In genomic region chr2:242031481-242032019, GRCh38 we compare ENCODE assay signal across 10 cellular contexts.
A peak's percentile ranks its signal among the peaks of the same experiment; 100 is the strongest.
DNase-seq lines count a peak whose midpoint lies in the region; ATAC-seq and TF ChIP-seq lines count a peak whose summit lies in the region.
"Had no signal": no experiment of that assay in that cellular context is flagged by ENCODE, and none has a peak within 500 bp of the region (broad histone marks: within the 10 kb centered on the region; RNA-seq: fewer than 3 reads in every experiment).

No MANE protein-coding gene starts in this region.

- CTCF ChIA-PET in CD4-positive, alpha-beta memory T cell (lab: Charles Lee; ENCODE audit: partially characterized antibody) = interaction anchor here (1.1 to 4.8 kb wide), 3 partner anchors 9 to 81 kb away, joined by 3 to 27 read pairs (median 4); no protein-coding TSS in a partner anchor
- CTCF ChIA-PET in naive thymus-derived CD4-positive, alpha-beta T cell (lab: Charles Lee) = no interaction called here

- no peak for TF ChIP-seq CTCF in WERI-Rb-1 (IDR thresholded peaks at IDR 0.05; ENCODE audit: low read depth, low read length)

- H3K9me3 ChIP-seq in CD4-positive, alpha-beta memory T cell (ENCODE audit: control insufficient read depth in 1 of 2, low read length in 2 of 2) = no peaks in the 10 kb centered on the region
- no peaks in the 10 kb centered on the region for H3K9me3 ChIP-seq in SK-N-MC (ENCODE audit: low read depth, low read length)
- peaks cover 0 to 5% (median 0%) of the 10 kb centered on the region in 3 experiments for H3K9me3 ChIP-seq in naive thymus-derived CD4-positive, alpha-beta T cell (ENCODE audit: control insufficient read depth in 2 of 3, low read length in 3 of 3)
- no peaks in the 10 kb centered on the region for H3K9me3 ChIP-seq in WERI-Rb-1 (ENCODE audit: severe bottlenecking)
- H3K9me3 ChIP-seq: suprapubic skin had no signal

- peak overlapping the region in 1 of 2 donors; percentile 47 for H3K4me3 ChIP-seq in CD4-positive, alpha-beta memory T cell (ENCODE audit: low read length in 2 of 2)
- H3K4me3 ChIP-seq in SK-N-MC (no peak overlapping the region; the same call in 1 of the 2 replicates), WERI-Rb-1 (ENCODE audit: low read depth, low read length) (no peak overlapping the region)
- peak overlapping the region; percentile 85 for H3K4me3 ChIP-seq in naive thymus-derived CD4-positive, alpha-beta T cell (ENCODE audit: low read length)
- H3K4me3 ChIP-seq: suprapubic skin had no signal

- peaks cover under 1 to 2% of the 10 kb centered on the region in 2 donors for H3K27me3 Mint-ChIP-seq in CD4-positive, alpha-beta memory T cell
- H3K27me3 Mint-ChIP-seq in activated naive CD8-positive, alpha-beta T cell = no peaks in the 10 kb centered on the region
- H3K27me3 Mint-ChIP-seq in naive thymus-derived CD4-positive, alpha-beta T cell = peaks cover 0 to 47% (median 0%) of the 10 kb centered on the region in 5 donors

- peaks cover 10 to 32% of the 10 kb centered on the region in 2 donors for H3K36me3 Mint-ChIP-seq in CD4-positive, alpha-beta memory T cell
- peaks cover 20% of the 10 kb centered on the region for H3K36me3 Mint-ChIP-seq in activated naive CD8-positive, alpha-beta T cell
- peaks cover 0 to 50% (median 36%) of the 10 kb centered on the region in 5 donors for H3K36me3 Mint-ChIP-seq in naive thymus-derived CD4-positive, alpha-beta T cell

- H3K36me3 ChIP-seq in CD4-positive, alpha-beta memory T cell (ENCODE audit: insufficient read depth, low read length) = no peaks in the 10 kb centered on the region
- H3K36me3 ChIP-seq in SK-N-MC (ENCODE audit: insufficient read depth, low read length) (no peaks in the 10 kb centered on the region), WERI-Rb-1 (no peaks in the 10 kb centered on the region)
- H3K36me3 ChIP-seq in naive thymus-derived CD4-positive, alpha-beta T cell (ENCODE audit: control insufficient read depth in 2 of 3, insufficient read depth in 3 of 3, low read length in 3 of 3) = peaks cover 0 to 20% (median 0%) of the 10 kb centered on the region in 3 experiments
- H3K36me3 ChIP-seq: suprapubic skin had no signal

- DNase-seq in CD4-positive, alpha-beta memory T cell = peak; percentile 75 to 82 (median 79)
- DNase-seq in SK-N-MC (ENCODE audit: low read depth, low spot score) (peak; percentile 8), DMS79 treated with DMSO at 0.1 percent for 48 hours (lab: John Stamatoyannopoulos, UW) (no peak), WERI-Rb-1 (no peak), NCI-H774 (lab: John Stamatoyannopoulos, UW) (no peak), cerebellar cortex (ENCODE audit: low spot score) (no peak)
- DNase-seq in naive thymus-derived CD4-positive, alpha-beta T cell = peak in 8 of 9 donors; percentile 60 to 86 (median 81)

- H3K27me3 ChIP-seq in CD4-positive, alpha-beta memory T cell (ENCODE audit: insufficient read depth, low read length) = no peaks in the 10 kb centered on the region
- H3K27me3 ChIP-seq in naive thymus-derived CD4-positive, alpha-beta T cell (ENCODE audit: control insufficient read depth in 2 of 2, insufficient read depth in 2 of 2, low read length in 2 of 2) = peaks cover 0 to 4% of the 10 kb centered on the region in 2 donors
- no peaks in the 10 kb centered on the region for H3K27me3 ChIP-seq in WERI-Rb-1 (ENCODE audit: insufficient read depth, low read depth, severe bottlenecking)

- peak; percentile 93 for ATAC-seq in naive thymus-derived CD4-positive, alpha-beta T cell

- H3K9me3 Mint-ChIP-seq in CD4-positive, alpha-beta memory T cell = peaks cover 0 to 4% (median 0%) of the 10 kb centered on the region in 8 donors
- peaks cover 5% of the 10 kb centered on the region for H3K9me3 Mint-ChIP-seq in activated naive CD8-positive, alpha-beta T cell (ENCODE audit: low read depth)
- H3K9me3 Mint-ChIP-seq in naive thymus-derived CD4-positive, alpha-beta T cell = peaks cover 0 to 48% (median 11%) of the 10 kb centered on the region in 11 donors
- H3K9me3 Mint-ChIP-seq: dendritic cell treated with granulocyte-macrophage colony-stimulating factor and Interleukin-4, amounts not matched to agents 40 ng/mL and 50 ng/mL, for 4 days had no signal

- H3K4me1 ChIP-seq in CD4-positive, alpha-beta memory T cell (ENCODE audit: insufficient read depth, low read length) = peaks cover 41% of the 10 kb centered on the region
- H3K4me1 ChIP-seq in naive thymus-derived CD4-positive, alpha-beta T cell (ENCODE audit: control insufficient read depth in 2 of 2, insufficient read depth in 2 of 2, low read length in 2 of 2) = peaks cover 21 to 24% of the 10 kb centered on the region in 2 donors
- H3K4me1 ChIP-seq: suprapubic skin had no signal

- POLR2A ChIA-PET in CD4-positive, alpha-beta memory T cell (lab: Charles Lee; ENCODE audit: partially characterized antibody) = interaction anchor here (0.7 to 2.9 kb wide), 4 partner anchors 9 to 81 kb away, joined by 3 to 17 read pairs (median 4); no protein-coding TSS in a partner anchor
- POLR2A ChIA-PET in naive thymus-derived CD4-positive, alpha-beta T cell (lab: Charles Lee) = interaction anchor here (0.7 to 1.8 kb wide), 6 partner anchors 9 to 72 kb away, joined by 3 to 6 read pairs (median 4); no protein-coding TSS in a partner anchor

- H3K9ac ChIP-seq in SK-N-MC (ENCODE audit: insufficient read length) = no peak overlapping the region

- intact Hi-C loops in CD4-positive, alpha-beta memory T cell (cut with micrococcal nuclease) = loop anchor here (2.0 to 5.0 kb wide), 3 partner anchors 21 to 64 kb away; no protein-coding TSS in a partner anchor
- intact Hi-C loops in naive thymus-derived CD4-positive, alpha-beta T cell (cut with micrococcal nuclease) = loop anchor here (1.0 to 5.0 kb wide), 6 partner anchors 46 to 149 kb away; no protein-coding TSS in a partner anchor

- peak overlapping the region; percentile 81 to 98 (median 95) for H3K27ac Mint-ChIP-seq in CD4-positive, alpha-beta memory T cell
- H3K27ac Mint-ChIP-seq in activated naive CD8-positive, alpha-beta T cell = peak overlapping the region; percentile 79
- peak overlapping the region; percentile 80 to 98 (median 93) for H3K27ac Mint-ChIP-seq in naive thymus-derived CD4-positive, alpha-beta T cell
- H3K27ac Mint-ChIP-seq: dendritic cell treated with granulocyte-macrophage colony-stimulating factor and Interleukin-4, amounts not matched to agents 40 ng/mL and 50 ng/mL, for 4 days had no signal

- peak overlapping the region; percentile 30 for H3K27ac ChIP-seq in CD4-positive, alpha-beta memory T cell (ENCODE audit: low read depth, low read length)
- no peak overlapping the region for H3K27ac ChIP-seq in SK-N-MC
- peak overlapping the region; percentile 67 for H3K27ac ChIP-seq in naive thymus-derived CD4-positive, alpha-beta T cell (ENCODE audit: low read depth, low read length)
- no peak overlapping the region for H3K27ac ChIP-seq in WERI-Rb-1
- H3K27ac ChIP-seq: suprapubic skin had no signal

- peak overlapping the region; percentile 85 to 98 (median 94) for H3K4me3 Mint-ChIP-seq in CD4-positive, alpha-beta memory T cell
- H3K4me3 Mint-ChIP-seq in activated naive CD8-positive, alpha-beta T cell = peak overlapping the region; percentile 91
- peak overlapping the region; percentile 88 to 96 (median 92) for H3K4me3 Mint-ChIP-seq in naive thymus-derived CD4-positive, alpha-beta T cell
- H3K4me3 Mint-ChIP-seq: dendritic cell treated with granulocyte-macrophage colony-stimulating factor and Interleukin-4, amounts not matched to agents 40 ng/mL and 50 ng/mL, for 4 days had no signal

- peaks cover 41 to 66% (median 54%) of the 10 kb centered on the region in 4 donors for H3K4me1 Mint-ChIP-seq in CD4-positive, alpha-beta memory T cell
- H3K4me1 Mint-ChIP-seq in activated naive CD8-positive, alpha-beta T cell (ENCODE audit: low read depth) = peaks cover 48% of the 10 kb centered on the region
- H3K4me1 Mint-ChIP-seq in naive thymus-derived CD4-positive, alpha-beta T cell = peaks cover 18 to 70% (median 65%) of the 10 kb centered on the region in 7 donors

Comparison
In these comparisons a context has a peak if more than half of its experiments do, and no peak if none do; other contexts are left out.
1. DNase-seq: peak in CD4-positive, alpha-beta memory T cell (5 of 5), SK-N-MC (single experiment) and naive thymus-derived CD4-positive, alpha-beta T cell (8 of 9); none in DMS79 treated with DMSO at 0.1 percent for 48 hours (single experiment), WERI-Rb-1 (single experiment), NCI-H774 (single experiment) and cerebellar cortex (single experiment).
2. H3K27ac ChIP-seq: peak in CD4-positive, alpha-beta memory T cell (single experiment) and naive thymus-derived CD4-positive, alpha-beta T cell (single experiment); none in SK-N-MC (single experiment) and WERI-Rb-1 (single experiment).
3. Peak in every context shown above with its lines, with median percentiles within 50 percentile points of each other: H3K27ac Mint-ChIP-seq and H3K4me3 Mint-ChIP-seq.